ENCODE assay signal across 9 cellular contexts in genomic region chr7:69564454-69565417, GRCh38. TPM values are rescaled to one million over a fixed set of nuclear protein-coding genes. Genes with fewer than 3 reads are reported as not detected.
DNase-seq lines count a peak whose midpoint lies in the region; FAIRE-seq and TF ChIP-seq lines count a peak whose summit lies in the region.
"Had no signal": no experiment of that assay in that cellular context is flagged by ENCODE, and none has a peak within 500 bp of the region (broad histone marks: within the 10 kb centered on the region; RNA-seq: fewer than 3 reads in every experiment).

No MANE protein-coding gene starts in this region.

- H3K4me3 Mint-ChIP-seq in endothelial cell (ENCODE audit: unreplicated experiment): no peak overlapping the region

- peak; percentile 34 to 85 (median 76) for DNase-seq in NCI-H1417 (lab: John Stamatoyannopoulos, UW)
- no peak for DNase-seq in NCI-H1417 treated with DMSO at 0.1 percent for 48 hours (lab: John Stamatoyannopoulos, UW)
- peak; percentile 92 for DNase-seq in NCI-H1092 treated with DMSO at 0.1 percent for 48 hours (lab: John Stamatoyannopoulos, UW)
- DNase-seq in astrocyte of the spinal cord (ENCODE audit: low read depth, low spot score): peak; percentile 43
- DNase-seq in pons (ENCODE audit: low spot score): peak; percentile 95
- no peak for DNase-seq in RCC 7860 (ENCODE audit: low spot score)
- DNase-seq in endothelial cell (ENCODE audit: low spot score): no peak
- DNase-seq in stimulated activated CD4-positive, alpha-beta T cell treated with anti-CD3 and anti-CD28 coated beads, Interleukin-1b, Interleukin-23, amount 100 ng/mL, for 48 hours: no peak

- no peaks in the 10 kb centered on the region for H3K4me1 Mint-ChIP-seq in endothelial cell (ENCODE audit: unreplicated experiment)

- TF ChIP-seq CTCF in astrocyte of the spinal cord (IDR thresholded peaks at IDR 0.05; ENCODE audit: low read depth, low read length): no peak
- TF ChIP-seq CTCF in endothelial cell (IDR thresholded peaks at IDR 0.05; ENCODE audit: unreplicated experiment): no peak

- in situ Hi-C loops in astrocyte of the spinal cord (cut with HindIII; ENCODE audit: low sequenced_read_pairs): no loop called here

- H3K27ac Mint-ChIP-seq in endothelial cell (ENCODE audit: unreplicated experiment): no peak overlapping the region

- H3K4me3 ChIP-seq in astrocyte of the spinal cord (ENCODE audit: low read depth, low read length): no peak overlapping the region

- no peaks in the 10 kb centered on the region for H3K36me3 Mint-ChIP-seq in endothelial cell (ENCODE audit: low read depth, unreplicated experiment)

- no peaks in the 10 kb centered on the region for H3K27me3 Mint-ChIP-seq in endothelial cell (ENCODE audit: unreplicated experiment)

- no peaks in the 10 kb centered on the region for H3K9me3 Mint-ChIP-seq in endothelial cell (ENCODE audit: unreplicated experiment)

- no peak for FAIRE-seq in RCC 7860 (lab: Jason Lieb, UNC)
- FAIRE-seq: A204.1 had no signal

RNA-seq across cellular contexts. Expression of gene AUTS2, which starts 33.5 kb away (rescaled TPM):
- total RNA-seq in endothelial cell (ENCODE audit: unreplicated experiment): 103 TPM

Comparison
In these comparisons a context has a peak if more than half of its experiments do, and no peak if none do; other contexts are left out.
1. DNase-seq: peak in NCI-H1417 (3 of 3), NCI-H1092 treated with DMSO at 0.1 percent for 48 hours (single experiment), astrocyte of the spinal cord (single experiment) and pons (single experiment); none in NCI-H1417 treated with DMSO at 0.1 percent for 48 hours (single experiment), RCC 7860 (single experiment), endothelial cell (single experiment) and stimulated activated CD4-positive, alpha-beta T cell treated with anti-CD3 and anti-CD28 coated beads, Interleukin-1b, Interleukin-23, amount 100 ng/mL, for 48 hours (single experiment).